In the genomic region with DNA sequence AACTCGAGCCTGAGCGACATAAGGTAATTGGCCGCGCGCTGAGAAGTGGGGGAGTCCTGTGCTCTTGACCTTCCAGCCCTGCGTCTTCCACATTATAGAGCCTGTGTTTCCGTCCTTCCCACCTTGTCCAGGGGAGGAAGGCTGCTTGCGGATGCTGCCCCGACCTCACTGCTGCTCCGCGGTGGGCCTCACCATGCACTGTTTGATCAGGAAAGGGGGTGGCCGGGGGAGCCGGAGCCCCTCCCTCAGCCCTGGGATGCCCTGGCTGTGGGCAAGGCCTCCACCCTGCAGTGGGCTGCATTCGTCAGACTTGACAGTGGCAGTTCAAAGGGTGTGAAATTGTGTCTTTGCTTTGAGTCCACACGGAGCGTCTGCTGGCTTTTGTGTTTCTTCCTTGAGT, we compare ENCODE assay signal across 22 cellular contexts.
"Had no signal": no experiment of that assay in that cellular context is flagged by ENCODE, and none has a peak within 500 bp of the region (broad histone marks: within the 10 kb centered on the region; RNA-seq: fewer than 3 reads in every experiment).

No MANE protein-coding gene starts in this region.

- H3K27me3 ChIP-seq: MG63, SJSA1 had no signal

- DNase-seq: IMR-90, Karpas-422, KG1, MG63, NCI-H1105, NCI-H1417, NCI-H1436 treated with DMSO at 0.1 percent for 48 hours, NCI-H1694, NCI-H187 treated with DMSO at 0.1 percent for 48 hours, NCI-H2029 treated with DMSO at 0.1 percent for 48 hours, NCI-H226, NCI-H446, NCI-H510A, NCI-H524 treated with DMSO at 0.1 percent for 48 hours, NCI-H69, NCI-H774, Right ventricle myocardium superior, RPMI8226, SIG-M5 had no signal

- FAIRE-seq: RCC 7860 had no signal

- H3K27ac ChIP-seq: SJSA1, SK-N-MC had no signal

- H3K4me3 ChIP-seq: MG63, SJSA1, SK-N-MC had no signal

- H3K9me3 ChIP-seq: MG63, SJSA1 had no signal
